In genomic region chr5:158546080-158546479, GRCh38 we compare ENCODE assay signal across 13 cellular contexts.
DNase-seq lines count a peak whose midpoint lies in the region; ATAC-seq and TF ChIP-seq lines count a peak whose summit lies in the region.
"Had no signal": no experiment of that assay in that cellular context is flagged by ENCODE, and none has a peak within 500 bp of the region (broad histone marks: within the 10 kb centered on the region; RNA-seq: fewer than 3 reads in every experiment).

No MANE protein-coding gene starts in this region.

- peaks cover 16% of the 10 kb centered on the region for H3K9me3 Mint-ChIP-seq in chondrocyte (ENCODE audit: low read depth)
- peaks cover 10% of the 10 kb centered on the region for H3K9me3 Mint-ChIP-seq in stimulated activated memory B cell treated with anti-CD40 and anti-IgM and Interleukin-4, amounts not matched to agents 10 μg/mL and 1 μg/mL and 100 μg/mL, for 72 hours

- ATAC-seq in Right ventricle myocardium inferior (peak; percentile 23), Right ventricle myocardium superior (ENCODE audit: poor library complexity) (no peak), HG03025 (IDR thresholded peaks at IDR 0.05; ENCODE audit: low FRiP score, unreplicated experiment) (no peak), GM21529 (IDR thresholded peaks at IDR 0.05; ENCODE audit: unreplicated experiment) (no peak)
- ATAC-seq in stimulated activated memory B cell treated with anti-CD40 and anti-IgM and Interleukin-4, amounts not matched to agents 10 μg/mL and 1 μg/mL and 100 μg/mL, for 72 hours: no peak

- TF ChIP-seq CTCF in chondrocyte (IDR thresholded peaks at IDR 0.05): no peak

- H3K4me1 Mint-ChIP-seq in chondrocyte (ENCODE audit: low read depth): peaks cover 32% of the 10 kb centered on the region
- H3K4me1 Mint-ChIP-seq in stimulated activated memory B cell treated with anti-CD40 and anti-IgM and Interleukin-4, amounts not matched to agents 10 μg/mL and 1 μg/mL and 100 μg/mL, for 72 hours: peaks cover 8% of the 10 kb centered on the region
- H3K4me1 Mint-ChIP-seq: CD8-positive, alpha-beta memory T cell had no signal

- intact Hi-C loops in Right ventricle myocardium inferior (cut with DNase I): loop anchor here (10.0 kb wide), 1 partner anchor 559 kb away; no protein-coding TSS in a partner anchor
- intact Hi-C loops in Right ventricle myocardium superior (cut with DNase I): no loop called here

- no peak for DNase-seq in Right ventricle myocardium inferior (ENCODE audit: missing footprints)
- DNase-seq in Right ventricle myocardium superior: no peak
- peak; percentile 88 for DNase-seq in MV-4-11 (lab: John Stamatoyannopoulos, UW)
- no peak for DNase-seq in chondrocyte (ENCODE audit: low spot score)
- no peak for DNase-seq in ureter (ENCODE audit: low spot score)
- DNase-seq: Caco-2; CD8-positive, alpha-beta memory T cell; DND-41; GDM1; HCEC 1CT had no signal

- no peaks in the 10 kb centered on the region for H3K36me3 Mint-ChIP-seq in chondrocyte (ENCODE audit: low read depth)
- no peaks in the 10 kb centered on the region for H3K36me3 Mint-ChIP-seq in stimulated activated memory B cell treated with anti-CD40 and anti-IgM and Interleukin-4, amounts not matched to agents 10 μg/mL and 1 μg/mL and 100 μg/mL, for 72 hours

- H3K27ac Mint-ChIP-seq in chondrocyte (ENCODE audit: unreplicated experiment): peak overlapping the region; percentile 49
- peak overlapping the region; percentile 63 for H3K27ac Mint-ChIP-seq in stimulated activated memory B cell treated with anti-CD40 and anti-IgM and Interleukin-4, amounts not matched to agents 10 μg/mL and 1 μg/mL and 100 μg/mL, for 72 hours
- H3K27ac Mint-ChIP-seq: CD8-positive, alpha-beta memory T cell had no signal

- H3K4me3 Mint-ChIP-seq in chondrocyte (ENCODE audit: unreplicated experiment): no peak overlapping the region
- H3K4me3 Mint-ChIP-seq in stimulated activated memory B cell treated with anti-CD40 and anti-IgM and Interleukin-4, amounts not matched to agents 10 μg/mL and 1 μg/mL and 100 μg/mL, for 72 hours: no peak overlapping the region
- H3K4me3 Mint-ChIP-seq: CD8-positive, alpha-beta memory T cell had no signal

- H3K27me3 Mint-ChIP-seq in chondrocyte (ENCODE audit: low read depth): no peaks in the 10 kb centered on the region
- no peaks in the 10 kb centered on the region for H3K27me3 Mint-ChIP-seq in stimulated activated memory B cell treated with anti-CD40 and anti-IgM and Interleukin-4, amounts not matched to agents 10 μg/mL and 1 μg/mL and 100 μg/mL, for 72 hours
